In genomic region chr16:55907661-55908060, GRCh38 we compare ENCODE assay signal across 9 cellular contexts. TPM values are rescaled to one million over a fixed set of nuclear protein-coding genes. Genes with fewer than 3 reads are reported as not detected.
"Had no signal": no experiment of that assay in that cellular context is flagged by ENCODE, and none has a peak within 500 bp of the region (broad histone marks: within the 10 kb centered on the region; RNA-seq: fewer than 3 reads in every experiment).

No MANE protein-coding gene starts in this region.

- H3K9ac ChIP-seq: GM23248 had no signal

- H2AFZ ChIP-seq: GM23248 had no signal

- DNase-seq: GM23248, GOT3, H9, HCEC 1CT, KBM-7 had no signal

- H3K27ac ChIP-seq: GM23248 had no signal

- FAIRE-seq: H54, HepG2 had no signal

- H3K4me3 ChIP-seq: GM23248 had no signal

- H3K4me1 Mint-ChIP-seq: IgD-negative memory B cell had no signal

- H3K4me3 Mint-ChIP-seq: H9, IgD-negative memory B cell had no signal

- ATAC-seq: HepG2 had no signal

RNA-seq across cellular contexts. Expression of gene CES5A, which starts 32.5 kb away (rescaled TPM):
- total RNA-seq: GM23248, H9, HepG2, HT1080 had no signal
- polyA plus RNA-seq: GM23248, HepG2, IgD-negative memory B cell had no signal
